33 cellular contexts compared by ENCODE assay signal in genomic region chr20:41735949-41736348, GRCh38.
"Had no signal": no experiment of that assay in that cellular context is flagged by ENCODE, and none has a peak within 500 bp of the region (broad histone marks: within the 10 kb centered on the region; RNA-seq: fewer than 3 reads in every experiment).

No MANE protein-coding gene starts in this region.

- H3K4me3 ChIP-seq: adrenal gland, ascending aorta, body of pancreas, breast epithelium, cardiac muscle cell had no signal

- H3K4me1 ChIP-seq: adrenal gland, ascending aorta, body of pancreas, breast epithelium had no signal

- ATAC-seq: activated naive CD4-positive, alpha-beta T cell treated with anti-CD3 and anti-CD28 coated beads, Interleukin-2, amount 50 U/mL, for 72 hours; activated naive CD8-positive, alpha-beta T cell treated with anti-CD3 and anti-CD28 coated beads, Interleukin-2, amount 50 U/mL, for 24 hours; activated T-cell treated with anti-CD3 and anti-CD28 coated beads, Interleukin-2, amount 50 U/mL, for 4 hours; activated T-cell treated with anti-CD3 and anti-CD28 coated beads, Interleukin-2, amount 50 U/mL, for 72 hours; activated T-helper 17 cell treated with anti-CD3 and anti-CD28 coated beads, Interleukin-2, amount 50 U/mL, for 72 hours; body of pancreas had no signal

- H3K27ac ChIP-seq: adrenal gland, ascending aorta, body of pancreas, brain microvascular endothelial cell, breast epithelium, cardiac muscle cell had no signal

- H3K9me3 ChIP-seq: adrenal gland, ascending aorta, body of pancreas, breast epithelium had no signal

- FAIRE-seq: astrocyte, bronchial epithelial cell had no signal

- H3K27me3 ChIP-seq: adrenal gland, ascending aorta, body of pancreas, brain microvascular endothelial cell, breast epithelium, cardiac muscle cell had no signal

- DNase-seq: activated effector memory CD4-positive, alpha-beta T cell treated with anti-CD3 and anti-CD28 coated beads, Interleukin-2, amount 50 U/mL, for 16 hours; activated effector memory CD4-positive, alpha-beta T cell treated with Interleukin-2 at 50 U/mL for 16 hours; activated gamma-delta T cell; activated gamma-delta T cell treated with Interleukin-2 at 50 U/mL for 16 hours; activated naive CD4-positive, alpha-beta T cell; activated naive CD4-positive, alpha-beta T cell treated with anti-CD3 and anti-CD28 coated beads for 36 hours; activated naive CD4-positive, alpha-beta T cell treated with anti-CD3 and anti-CD28 coated beads, Interleukin-2, amount 10 ng/mL, durations not matched to agents 7 days and 5 days; activated naive CD4-positive, alpha-beta T cell treated with anti-CD3 and anti-CD28 coated beads, Interleukin-2, amount 50 U/mL, for 16 hours; activated naive CD4-positive, alpha-beta T cell treated with Interleukin-2 at 50 U/mL for 16 hours; activated naive CD8-positive, alpha-beta T cell treated with anti-CD3 and anti-CD28 coated beads for 36 hours; activated naive CD8-positive, alpha-beta T cell treated with anti-CD3 and anti-CD28 coated beads, Interleukin-2, amount 10 ng/mL, durations not matched to agents 7 days and 5 days; activated naive CD8-positive, alpha-beta T cell treated with anti-CD3 and anti-CD28 coated beads, Interleukin-2, amount 50 U/mL, for 24 hours; activated T-cell treated with anti-CD3 and anti-CD28 coated beads, Interleukin-2, amount 50 U/mL, for 24 hours; activated T-cell treated with anti-CD3 and anti-CD28 coated beads, Interleukin-2, amount 50 U/mL, for 4 hours; activated T-cell treated with anti-CD3 and anti-CD28 coated beads, Interleukin-2, amount 50 U/mL, for 48 hours; activated T-cell treated with anti-CD3 and anti-CD28 coated beads, Interleukin-2, amount 50 U/mL, for 72 hours; amniotic stem cell; amygdala; anterior cingulate cortex; aorta; body of pancreas; brain microvascular endothelial cell; caudate nucleus; central memory CD4-positive, alpha-beta T cell; cerebellar nuclear complex had no signal

- H3K36me3 ChIP-seq: adrenal gland, ascending aorta, brain microvascular endothelial cell, breast epithelium, cardiac muscle cell had no signal
